ENCODE assay signal across 20 cellular contexts in the genomic region with DNA sequence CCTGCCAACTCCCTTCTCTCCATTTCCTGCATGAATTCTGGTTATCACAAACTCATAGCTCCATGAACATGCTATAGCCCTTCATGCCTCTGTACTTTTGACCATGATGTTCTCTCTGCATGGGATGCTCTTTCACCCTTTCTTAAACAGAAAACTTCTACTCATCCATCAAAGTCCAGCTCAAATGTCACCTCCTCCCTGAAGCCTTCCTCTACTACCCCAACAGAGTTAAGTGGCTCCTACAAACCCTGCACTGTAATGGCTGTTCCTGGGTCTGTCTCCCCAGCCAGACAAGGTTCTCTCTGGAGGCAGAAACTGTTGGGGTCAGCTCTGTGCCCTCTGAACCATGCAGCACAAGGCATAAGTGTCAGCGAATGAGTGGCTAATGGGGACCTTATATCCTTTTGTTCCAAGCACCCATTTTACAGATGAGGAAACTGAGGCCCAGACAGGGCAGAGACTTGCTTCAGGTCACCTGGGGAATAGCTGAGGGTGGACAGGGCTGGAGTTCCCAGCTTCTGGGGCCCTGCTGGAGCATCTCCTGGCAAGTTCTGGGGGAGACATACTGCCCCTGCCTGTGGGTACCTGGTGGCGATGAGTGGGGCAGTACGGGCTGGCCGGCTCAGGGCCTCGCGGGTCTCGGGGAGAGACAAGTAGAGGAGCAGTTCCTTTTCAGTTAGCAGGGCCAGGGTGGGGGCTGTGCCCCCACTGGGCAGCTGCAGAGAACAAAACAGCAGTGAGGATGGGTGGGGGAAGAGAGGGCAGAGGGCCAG. TPM values are rescaled to one million over a fixed set of nuclear protein-coding genes. Genes with fewer than 3 reads are reported as not detected.
DNase-seq lines count a peak whose midpoint lies in the region; ATAC-seq, FAIRE-seq and TF ChIP-seq lines count a peak whose summit lies in the region.
"Had no signal": no experiment of that assay in that cellular context is flagged by ENCODE, and none has a peak within 500 bp of the region (broad histone marks: within the 10 kb centered on the region; RNA-seq: fewer than 3 reads in every experiment).

No MANE protein-coding gene starts in this region.

- no peak for TF ChIP-seq RAD21 in HepG2 (CRISPR knock-in tag; IDR thresholded peaks at IDR 0.05)

- POLR2A ChIA-PET in HepG2 (lab: Yijun Ruan, JAX), result interaction anchor here (0.8 kb wide), 1 partner anchor 39 kb away, joined by 3 read pairs; no protein-coding TSS in a partner anchor

- H3K4me1 Mint-ChIP-seq in activated T-helper 17 cell treated with anti-CD3 and anti-CD28 coated beads, Interleukin-2, amount 50 U/mL, for 72 hours, result no peaks in the 10 kb centered on the region
- peaks cover 35% of the 10 kb centered on the region for H3K4me1 Mint-ChIP-seq in memory B cell
- H3K4me1 Mint-ChIP-seq in stimulated activated naive B cell treated with anti-CD40 and anti-IgM and Interleukin-4, amounts not matched to agents 10 μg/mL and 1 μg/mL and 100 μg/mL, for 72 hours, result peaks cover 27 to 50% of the 10 kb centered on the region in 2 donors

- in situ Hi-C loops in HepG2 (cut with HindIII; ENCODE audit: extremely low pct_ligation_motif_present, low pct_unique_long_range_greater_than_20kb), result no loop called here

- ATAC-seq in HepG2 (no peak), right lobe of liver (no peak), memory B cell (ENCODE audit: low read depth) (no peak), GM19395 (IDR thresholded peaks at IDR 0.05; ENCODE audit: unreplicated experiment) (no peak)
- no peak for ATAC-seq in activated T-helper 17 cell treated with anti-CD3 and anti-CD28 coated beads, Interleukin-2, amount 50 U/mL, for 72 hours (replicated peaks)
- no peak for ATAC-seq in stimulated activated naive B cell treated with anti-CD40 and anti-IgM and Interleukin-4, amounts not matched to agents 10 μg/mL and 1 μg/mL and 100 μg/mL, for 72 hours (replicated peaks)

- TF ChIP-seq EP300 in HepG2 (IDR thresholded peaks at IDR 0.05; ENCODE audit: low read depth in 2 of 2, low read length in 2 of 2) (no peak), HepG2 (CRISPR knock-in tag; IDR thresholded peaks at IDR 0.05; ENCODE audit: borderline replicate concordance) (no peak)

- no peaks in the 10 kb centered on the region for H4K20me1 ChIP-seq in HepG2 (ENCODE audit: insufficient read depth, low read length)

- H3K9me3 ChIP-seq in HepG2 (ENCODE audit: low read length) (no peaks in the 10 kb centered on the region), right lobe of liver (no peaks in the 10 kb centered on the region)
- H3K9me3 ChIP-seq: BE2C, HAP-1 had no signal

- H3K9me3 Mint-ChIP-seq in activated T-helper 17 cell treated with anti-CD3 and anti-CD28 coated beads, Interleukin-2, amount 50 U/mL, for 72 hours, result no peaks in the 10 kb centered on the region
- no peaks in the 10 kb centered on the region for H3K9me3 Mint-ChIP-seq in memory B cell
- peaks cover 3 to 5% of the 10 kb centered on the region in 2 donors for H3K9me3 Mint-ChIP-seq in stimulated activated naive B cell treated with anti-CD40 and anti-IgM and Interleukin-4, amounts not matched to agents 10 μg/mL and 1 μg/mL and 100 μg/mL, for 72 hours
- H3K9me3 Mint-ChIP-seq: CD4-positive, alpha-beta memory T cell had no signal

- peak overlapping the region; percentile 21 for H3K27ac Mint-ChIP-seq in activated T-helper 17 cell treated with anti-CD3 and anti-CD28 coated beads, Interleukin-2, amount 50 U/mL, for 72 hours
- peak overlapping the region; percentile 76 for H3K27ac Mint-ChIP-seq in memory B cell
- peak overlapping the region; percentile 10 for H3K27ac Mint-ChIP-seq in stimulated activated naive B cell treated with anti-CD40 and anti-IgM and Interleukin-4, amounts not matched to agents 10 μg/mL and 1 μg/mL and 100 μg/mL, for 72 hours

- H3K36me3 ChIP-seq in HepG2 (replicated peaks in 1 of 2; ENCODE audit: control insufficient read depth in 1 of 2, insufficient read depth in 2 of 2, low read length in 2 of 2), result peaks cover 30 to 41% of the 10 kb centered on the region in 2 experiments
- H3K36me3 ChIP-seq in right lobe of liver, result no peaks in the 10 kb centered on the region
- H3K36me3 ChIP-seq: BE2C had no signal

- FAIRE-seq in HepG2 (lab: Jason Lieb, UNC), result no peak

- TF ChIP-seq POLR2A in HepG2 (IDR thresholded peaks at IDR 0.05; ENCODE audit: insufficient read depth in 1 of 2, low read depth in 2 of 2, low read length in 2 of 2) (no peak), right lobe of liver (IDR thresholded peaks at IDR 0.05) (no peak)

- no peak overlapping the region for H3K4me2 ChIP-seq in HepG2 (ENCODE audit: low read depth, low read length)

- H3K4me3 Mint-ChIP-seq in activated T-helper 17 cell treated with anti-CD3 and anti-CD28 coated beads, Interleukin-2, amount 50 U/mL, for 72 hours, result no peak overlapping the region
- no peak overlapping the region for H3K4me3 Mint-ChIP-seq in memory B cell
- no peak overlapping the region for H3K4me3 Mint-ChIP-seq in stimulated activated naive B cell treated with anti-CD40 and anti-IgM and Interleukin-4, amounts not matched to agents 10 μg/mL and 1 μg/mL and 100 μg/mL, for 72 hours
- H3K4me3 Mint-ChIP-seq: CD4-positive, alpha-beta memory T cell had no signal

- H3K27me3 ChIP-seq in HepG2 (ENCODE audit: control insufficient read depth in 1 of 2, insufficient read depth in 2 of 2, low read length in 2 of 2), result no peaks in the 10 kb centered on the region
- no peaks in the 10 kb centered on the region for H3K27me3 ChIP-seq in right lobe of liver
- H3K27me3 ChIP-seq: BE2C had no signal

- H3K27ac ChIP-seq in HepG2 (ENCODE audit: extremely low read length, insufficient read depth, low read length), result no peak overlapping the region
- H3K27ac ChIP-seq in right lobe of liver, result no peak overlapping the region
- H3K27ac ChIP-seq: GM23248 had no signal

- 97% methylated on average over 7 of the region's 7 CpGs for WGBS in HepG2 (ENCODE audit: low lambda C conversion rate)
- WGBS in right lobe of liver (ENCODE audit: insufficient coverage, low coverage, low lambda C conversion rate, missing lambda C conversion rate), result 100% methylated on average over 1 of the region's 7 CpGs

- no TSS peak for BruUV-seq in HepG2 (replicated peaks; lab: Mats Ljungman, UMichigan)

- H3K4me3 ChIP-seq in HepG2 (replicated peaks in 1 of 3; ENCODE audit: insufficient read depth in 1 of 3, low read depth in 2 of 3, low read length in 3 of 3), result no peak overlapping the region
- H3K4me3 ChIP-seq in right lobe of liver, result no peak overlapping the region
- H3K4me3 ChIP-seq: GM23248, HAP-1 had no signal

- H3K4me1 ChIP-seq in HepG2 (ENCODE audit: insufficient read depth, low read length) (no peaks in the 10 kb centered on the region), right lobe of liver (no peaks in the 10 kb centered on the region)
- H3K4me1 ChIP-seq: BE2C, HAP-1 had no signal

- TF ChIP-seq CTCF in HepG2 (CRISPR knock-in tag; IDR thresholded peaks at IDR 0.05) (no peak), right lobe of liver (IDR thresholded peaks at IDR 0.05) (no peak)

- no peaks in the 10 kb centered on the region for H3K27me3 Mint-ChIP-seq in activated T-helper 17 cell treated with anti-CD3 and anti-CD28 coated beads, Interleukin-2, amount 50 U/mL, for 72 hours
- H3K27me3 Mint-ChIP-seq in memory B cell, result no peaks in the 10 kb centered on the region
- H3K27me3 Mint-ChIP-seq in stimulated activated naive B cell treated with anti-CD40 and anti-IgM and Interleukin-4, amounts not matched to agents 10 μg/mL and 1 μg/mL and 100 μg/mL, for 72 hours, result no peaks in the 10 kb centered on the region
- H3K27me3 Mint-ChIP-seq: CD4-positive, alpha-beta memory T cell had no signal

- H3K79me2 ChIP-seq in HepG2 (ENCODE audit: insufficient read depth, low read length), result no peaks in the 10 kb centered on the region

- CTCF ChIA-PET in HepG2 (lab: Yijun Ruan, JAX; ENCODE audit: low intra/inter-chr PET ratio, low total read pairs), result no interaction called here

- H2AFZ ChIP-seq in HepG2 (ENCODE audit: low read length), result no peak overlapping the region
- H2AFZ ChIP-seq: GM23248 had no signal

- no peak overlapping the region for H3K9ac ChIP-seq in HepG2 (ENCODE audit: insufficient read depth, low read depth, low read length)
- H3K9ac ChIP-seq: GM23248 had no signal

- peaks cover 9% of the 10 kb centered on the region for H3K36me3 Mint-ChIP-seq in activated T-helper 17 cell treated with anti-CD3 and anti-CD28 coated beads, Interleukin-2, amount 50 U/mL, for 72 hours (ENCODE audit: low read depth)
- H3K36me3 Mint-ChIP-seq in memory B cell, result peaks cover 7% of the 10 kb centered on the region
- H3K36me3 Mint-ChIP-seq in stimulated activated naive B cell treated with anti-CD40 and anti-IgM and Interleukin-4, amounts not matched to agents 10 μg/mL and 1 μg/mL and 100 μg/mL, for 72 hours, result peaks cover 16 to 36% of the 10 kb centered on the region in 2 donors

- DNase-seq in HepG2 (ENCODE audit: low spot score) (no peak), right lobe of liver (no peak), memory B cell (ENCODE audit: low spot score in 2 of 2) (no peak), NCI-H226 (no peak), NCI-H1092 treated with DMSO at 0.1 percent for 48 hours (lab: John Stamatoyannopoulos, UW) (no peak)
- DNase-seq in stimulated activated naive B cell treated with anti-CD40 and anti-IgM and Interleukin-4, amounts not matched to agents 10 μg/mL and 1 μg/mL and 100 μg/mL, for 72 hours, result no peak
- DNase-seq: BE2C; CD4-positive, alpha-beta memory T cell; DMS153; GF-D8; GM23248; KG1; NCI-H1436 treated with DMSO at 0.1 percent for 48 hours; NCI-H2029; NCI-H526 treated with DMSO at 0.1 percent for 48 hours; NK-92 treated with Interleukin-12 subunit alpha and Interleukin-12 subunit beta, amount 100 ng/mL, for 24 hours; Right ventricle myocardium superior had no signal

- intact Hi-C loops in HepG2 (cut with micrococcal nuclease; ENCODE audit: unreplicated experiment), result no loop called here
- intact Hi-C loops in right lobe of liver (cut with DNase I), result no loop called here

RNA-seq across cellular contexts. Expression of a gene that starts 10.6 kb away (rescaled TPM):
- total RNA-seq in HepG2 (2016; rRNA removed; fragmentation: Illumina TruSeq; extraction: Trizol) (98.2 and 104 TPM in 2 replicates), right lobe of liver (10 to 100 TPM; 10.9 to 21.6 (median 14.0) TPM)
- total RNA-seq in HepG2 (2016; cell fraction: cytosol; rRNA removed; fragmentation: Illumina TruSeq; extraction: Trizol; ENCODE audit: low read depth), result 18.5 and 25.5 TPM in 2 replicates
- total RNA-seq in HepG2 (2016; cell fraction: insoluble cytoplasmic fraction; rRNA removed; fragmentation: Illumina TruSeq; extraction: Trizol), result 93.5 and 105 TPM in 2 replicates
- total RNA-seq in HepG2 (2016; cell fraction: membrane; rRNA removed; fragmentation: Illumina TruSeq; extraction: Trizol), result 26.4 and 27.7 TPM in 2 replicates
- 58.6 and 74.7 TPM in 2 replicates for total RNA-seq in HepG2 (2016; cell fraction: nucleus; rRNA removed; fragmentation: Illumina TruSeq; extraction: Trizol)
- 52.9 and 53.6 TPM in 2 replicates for polyA plus RNA-seq in HepG2 (2011; rRNA removed)
- polyA plus RNA-seq in HepG2 (2011; cell fraction: cytosol; rRNA removed), result 47.3 and 49.4 TPM in 2 replicates
- 76.2 and 82.6 TPM in 2 replicates for polyA plus RNA-seq in HepG2 (2011; cell fraction: nucleus; rRNA removed)
- 44.4 and 51.1 TPM in 2 replicates for polyA plus RNA-seq in HepG2 (2012)
- polyA plus RNA-seq in HepG2 (2016; cell fraction: cytosol; fragmentation: Illumina TruSeq; extraction: Trizol; ENCODE audit: low read depth), result 10.1 and 10.8 TPM in 2 replicates
- polyA plus RNA-seq in HepG2 (2016; cell fraction: insoluble cytoplasmic fraction; fragmentation: Illumina TruSeq; extraction: Trizol; ENCODE audit: low read depth), result 79.4 and 80.6 TPM in 2 replicates
- polyA plus RNA-seq in HepG2 (2016; cell fraction: membrane; fragmentation: Illumina TruSeq; extraction: Trizol; ENCODE audit: low read depth), result 13.2 and 15.4 TPM in 2 replicates
- polyA plus RNA-seq in HepG2 (2016; cell fraction: nucleus; fragmentation: Illumina TruSeq; extraction: Trizol; ENCODE audit: insufficient read depth, low read depth), result 158 TPM in 2 replicates
- polyA minus RNA-seq in HepG2 (2011; rRNA and poly(A)+ RNA removed; ENCODE audit: low replicate concordance), result 54.6 and 84.0 TPM in 2 replicates
- polyA minus RNA-seq in HepG2 (2011; cell fraction: cytosol; rRNA and poly(A)+ RNA removed), result 22.6 and 31.7 TPM in 2 replicates
- polyA minus RNA-seq in HepG2 (2011; cell fraction: nucleus; rRNA and poly(A)+ RNA removed), result 50.5 and 51.2 TPM in 2 replicates
- total RNA-seq in activated T-helper 17 cell treated with anti-CD3 and anti-CD28 coated beads, Interleukin-2, amount 50 U/mL, for 72 hours, result 10 to 100 TPM; 24.1 to 44.5 TPM

RNA-seq across cellular contexts. Expression of a gene that starts 31.7 kb away (rescaled TPM):
- total RNA-seq in HepG2 (2016; rRNA removed; fragmentation: Illumina TruSeq; extraction: Trizol), result 14.8 and 16.4 TPM in 2 replicates
- 21.1 and 21.6 TPM in 2 replicates for total RNA-seq in HepG2 (2016; cell fraction: cytosol; rRNA removed; fragmentation: Illumina TruSeq; extraction: Trizol; ENCODE audit: low read depth)
- total RNA-seq in HepG2 (2016; cell fraction: insoluble cytoplasmic fraction; rRNA removed; fragmentation: Illumina TruSeq; extraction: Trizol), result 13.2 and 16.1 TPM in 2 replicates
- total RNA-seq in HepG2 (2016; cell fraction: membrane; rRNA removed; fragmentation: Illumina TruSeq; extraction: Trizol), result 33.7 and 34.5 TPM in 2 replicates
- total RNA-seq in HepG2 (2016; cell fraction: nucleus; rRNA removed; fragmentation: Illumina TruSeq; extraction: Trizol), result 7.4 and 8.0 TPM in 2 replicates
- 18.3 and 21.2 TPM in 2 replicates for polyA plus RNA-seq in HepG2 (2011; rRNA removed)
- 18.9 and 24.9 TPM in 2 replicates for polyA plus RNA-seq in HepG2 (2011; cell fraction: cytosol; rRNA removed)
- polyA plus RNA-seq in HepG2 (2011; cell fraction: nucleus; rRNA removed), result 15.4 and 17.2 TPM in 2 replicates
- 9.0 and 11.0 TPM in 2 replicates for polyA plus RNA-seq in HepG2 (2012)
- 26.2 and 27.1 TPM in 2 replicates for polyA plus RNA-seq in HepG2 (2016; cell fraction: cytosol; fragmentation: Illumina TruSeq; extraction: Trizol; ENCODE audit: low read depth)
- polyA plus RNA-seq in HepG2 (2016; cell fraction: insoluble cytoplasmic fraction; fragmentation: Illumina TruSeq; extraction: Trizol; ENCODE audit: low read depth), result 14.6 and 16.1 TPM in 2 replicates
- polyA plus RNA-seq in HepG2 (2016; cell fraction: membrane; fragmentation: Illumina TruSeq; extraction: Trizol; ENCODE audit: low read depth), result 32.9 and 35.0 TPM in 2 replicates
- polyA plus RNA-seq in HepG2 (2016; cell fraction: nucleus; fragmentation: Illumina TruSeq; extraction: Trizol; ENCODE audit: insufficient read depth, low read depth), result 13.5 and 15.1 TPM in 2 replicates
- 11.3 and 23.6 TPM in 2 replicates for polyA minus RNA-seq in HepG2 (2011; rRNA and poly(A)+ RNA removed; ENCODE audit: low replicate concordance)
- 10.6 and 10.7 TPM in 2 replicates for polyA minus RNA-seq in HepG2 (2011; cell fraction: cytosol; rRNA and poly(A)+ RNA removed)
- polyA minus RNA-seq in HepG2 (2011; cell fraction: nucleus; rRNA and poly(A)+ RNA removed), result 3.6 and 4.5 TPM in 2 replicates
- 10 to 100 TPM in 2 of 6 experiments, 1 to 10 TPM in 4; 6.5 to 13.3 (median 8.1) TPM for total RNA-seq in right lobe of liver
- total RNA-seq in activated T-helper 17 cell treated with anti-CD3 and anti-CD28 coated beads, Interleukin-2, amount 50 U/mL, for 72 hours, result 1 to 10 TPM; 5.5 to 6.5 TPM

Comparison
In these comparisons a context has a peak if more than half of its experiments do, and no peak if none do; other contexts are left out.
1. H3K27ac Mint-ChIP-seq: peak in every context shown above with its lines; median percentile 76 in memory B cell; 21 in activated T-helper 17 cell treated with anti-CD3 and anti-CD28 coated beads, Interleukin-2, amount 50 U/mL, for 72 hours; 10 in stimulated activated naive B cell treated with anti-CD40 and anti-IgM and Interleukin-4, amounts not matched to agents 10 μg/mL and 1 μg/mL and 100 μg/mL, for 72 hours.